13 cellular contexts compared by ENCODE assay signal in the genomic region with DNA sequence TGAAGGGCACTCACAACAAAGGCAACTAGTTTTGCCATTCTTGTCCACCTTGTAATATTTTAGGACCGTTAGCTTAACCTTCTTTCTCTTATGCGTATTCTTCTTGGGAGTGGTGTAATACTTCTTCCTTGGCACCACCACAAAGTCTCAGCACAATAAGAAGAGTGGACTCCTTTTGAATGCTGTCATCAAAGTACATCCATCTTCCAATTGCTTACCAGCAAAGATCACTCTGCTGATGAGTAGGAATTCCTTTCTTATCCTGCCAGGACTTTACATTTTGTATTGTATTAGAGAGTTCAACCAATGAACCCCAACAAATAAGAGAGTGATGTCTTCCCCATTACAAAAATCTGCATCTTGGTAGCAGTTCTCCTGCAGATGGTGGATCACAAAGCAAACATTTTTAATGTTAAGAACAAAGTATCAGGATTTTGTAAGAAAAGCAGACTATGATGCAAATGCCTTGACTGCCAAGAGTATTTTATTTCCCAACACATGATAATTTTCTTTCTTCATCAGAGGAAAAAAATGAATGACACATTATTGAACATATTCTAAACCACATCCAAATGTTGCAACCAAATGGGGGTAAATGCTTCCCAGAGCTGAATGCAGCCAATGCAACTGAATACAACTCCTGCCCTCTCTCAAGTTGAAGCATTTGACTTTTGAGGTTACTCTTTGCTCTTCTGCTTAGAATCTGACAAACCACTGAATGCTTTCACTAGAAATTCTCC. TPM values are rescaled to one million over a fixed set of nuclear protein-coding genes. Genes with fewer than 3 reads are reported as not detected.
DNase-seq lines count a peak whose midpoint lies in the region; ATAC-seq and TF ChIP-seq lines count a peak whose summit lies in the region.
"Had no signal": no experiment of that assay in that cellular context is flagged by ENCODE, and none has a peak within 500 bp of the region (broad histone marks: within the 10 kb centered on the region; RNA-seq: fewer than 3 reads in every experiment).

No MANE protein-coding gene starts in this region.

- H3K36me3 ChIP-seq in ACC112 (ENCODE audit: insufficient read depth, low read length), result no peaks in the 10 kb centered on the region
- H3K36me3 ChIP-seq in MG63, result no peaks in the 10 kb centered on the region
- no peaks in the 10 kb centered on the region for H3K36me3 ChIP-seq in breast epithelium
- no peaks in the 10 kb centered on the region for H3K36me3 ChIP-seq in right lobe of liver
- H3K36me3 ChIP-seq in testis (ENCODE audit: low read depth, missing control alignments), result no peaks in the 10 kb centered on the region
- H3K36me3 ChIP-seq: BLaER1 treated with 17β-estradiol and CSF1 and Interleukin-3, amounts not matched to agents 10 nM and 100 nM had no signal

- intact Hi-C loops in breast epithelium (cut with DNase I; ENCODE audit: low total_unique reads), result no loop called here
- intact Hi-C loops in right lobe of liver (cut with DNase I), result no loop called here
- intact Hi-C loops in testis (cut with DNase I; ENCODE audit: low total_unique reads), result no loop called here

- H3K4me1 ChIP-seq in ACC112 (ENCODE audit: control insufficient read depth, insufficient read depth, low read length, unreplicated experiment) (peaks cover 21% of the 10 kb centered on the region), breast epithelium (no peaks in the 10 kb centered on the region), right lobe of liver (peaks cover 0 to 16% (median 0%) of the 10 kb centered on the region in 4 donors), testis (peaks cover 2% of the 10 kb centered on the region)

- ATAC-seq in right lobe of liver, result peak; percentile 46 to 68 (median 54)

- in situ Hi-C loops in GM13977 (cut with MboI; ENCODE audit: low pct_unique_long_range_greater_than_20kb, low sequenced_read_pairs, unreplicated experiment), result no loop called here

- H3K27me3 ChIP-seq in ACC112 (ENCODE audit: insufficient read depth, low read length) (no peaks in the 10 kb centered on the region), MG63 (no peaks in the 10 kb centered on the region), breast epithelium (no peaks in the 10 kb centered on the region), right lobe of liver (no peaks in the 10 kb centered on the region), testis (no peaks in the 10 kb centered on the region)
- H3K27me3 ChIP-seq: BLaER1 treated with 17β-estradiol and CSF1 and Interleukin-3, amounts not matched to agents 10 nM and 100 nM had no signal

- WGBS in right lobe of liver (ENCODE audit: insufficient coverage, low coverage, low lambda C conversion rate, missing lambda C conversion rate), result 65% methylated on average over 2 of the region's 2 CpGs
- WGBS in testis, 2 donors, result 86% methylated on average over 2 of the region's 2 CpGs

- TF ChIP-seq CTCF in breast epithelium (IDR thresholded peaks at IDR 0.05) (no peak), right lobe of liver (IDR thresholded peaks at IDR 0.05) (no peak), testis (IDR thresholded peaks at IDR 0.05) (no peak), GM13977 (IDR thresholded peaks at IDR 0.05; ENCODE audit: extremely low read depth, insufficient read depth, missing control alignments) (no peak)

- no peak for TF ChIP-seq POLR2A in breast epithelium (IDR thresholded peaks at IDR 0.05)
- no peak for TF ChIP-seq POLR2A in right lobe of liver (IDR thresholded peaks at IDR 0.05)
- TF ChIP-seq POLR2A in testis (IDR thresholded peaks at IDR 0.05), result no peak

- DNase-seq in MG63 (peak; percentile 68), breast epithelium (ENCODE audit: low spot score in 2 of 2) (no peak), right lobe of liver (no peak), testis (no peak), GM13977 (ENCODE audit: low spot score) (no peak), NCI-H2081 (lab: John Stamatoyannopoulos, UW) (no peak), COR-L47 (lab: John Stamatoyannopoulos, UW) (no peak)
- DNase-seq: activated CD4-positive, alpha-beta T cell treated with anti-CD3 and anti-CD28 coated beads for 4 hours; caudate nucleus; kidney glomerular epithelial cell; stimulated activated CD4-positive, alpha-beta T cell treated with anti-CD3 and anti-CD28 coated beads, Interleukin-15, amount 100 ng/mL, for 24 hours had no signal

- H3K27ac ChIP-seq in ACC112 (ENCODE audit: low read depth, low read length) (peak overlapping the region; percentile 95), breast epithelium (peak overlapping the region; percentile 69 to 90), right lobe of liver (peak overlapping the region in 1 of 3 donors; percentile 61), testis (no peak overlapping the region)
- H3K27ac ChIP-seq: BLaER1 treated with 17β-estradiol and CSF1 and Interleukin-3, amounts not matched to agents 10 nM and 100 nM had no signal

- no peaks in the 10 kb centered on the region for H3K79me2 ChIP-seq in ACC112 (ENCODE audit: control insufficient read depth, insufficient read depth, low read length, unreplicated experiment)

- H3K9me3 ChIP-seq in MG63 (no peaks in the 10 kb centered on the region), breast epithelium (no peaks in the 10 kb centered on the region), right lobe of liver (no peaks in the 10 kb centered on the region), testis (no peaks in the 10 kb centered on the region)
- H3K9me3 ChIP-seq: BLaER1 treated with 17β-estradiol and CSF1 and Interleukin-3, amounts not matched to agents 10 nM and 100 nM had no signal

- peak overlapping the region; percentile 30 for H2AFZ ChIP-seq in ACC112 (ENCODE audit: low read length, unreplicated experiment)

- H3K4me3 ChIP-seq in ACC112 (ENCODE audit: low read depth, low read length) (peak overlapping the region; percentile 61), MG63 (no peak overlapping the region), breast epithelium (peak overlapping the region in 2 of 3 donors; percentile 3 to 35), right lobe of liver (no peak overlapping the region), testis (no peak overlapping the region)
- H3K4me3 ChIP-seq: BLaER1 treated with 17β-estradiol and CSF1 and Interleukin-3, amounts not matched to agents 10 nM and 100 nM had no signal

RNA-seq across cellular contexts. Expression of a gene that starts 5.1 kb away (rescaled TPM):
- 7.3 and 13.7 TPM in 2 replicates for total RNA-seq in MG63 (2014; rRNA removed; shearing (Covaris generic); ENCODE audit: low replicate concordance)
- total RNA-seq in breast epithelium (10 to 100 TPM; 62.5 to 76.5 (median 72.1) TPM), right lobe of liver (10 to 100 TPM; 24.7 to 31.9 (median 27.8) TPM), testis (10 to 100 TPM; 81.3 to 94.2 TPM)
- 43.1 TPM for polyA plus RNA-seq in testis (ENCODE audit: insufficient read depth, low read depth, low replicate concordance)

RNA-seq across cellular contexts. Expression of a gene that starts 5.4 kb away (rescaled TPM):
- total RNA-seq in MG63 (2014; rRNA removed; shearing (Covaris generic); ENCODE audit: low replicate concordance), result not detected in 2 replicates
- total RNA-seq in breast epithelium (not detected), right lobe of liver (not detected), testis (1 to 10 TPM in 1 of 2 donors, under 1 TPM in 1; 0.31 to 1.0 TPM)
- polyA plus RNA-seq in testis (ENCODE audit: insufficient read depth, low read depth, low replicate concordance), result 0.26 TPM

RNA-seq across cellular contexts. Expression of a gene that starts 44.7 kb away (rescaled TPM):
- total RNA-seq in MG63 (2014; rRNA removed; shearing (Covaris generic); ENCODE audit: low replicate concordance), result 23.5 and 49.2 TPM in 2 replicates
- total RNA-seq in breast epithelium, result 10 to 100 TPM; 33.4 to 44.6 (median 41.0) TPM
- 10 to 100 TPM; 10.4 to 17.8 (median 12.9) TPM for total RNA-seq in right lobe of liver
- 10 to 100 TPM; 85.9 to 90.6 TPM for total RNA-seq in testis
- polyA plus RNA-seq in testis (ENCODE audit: insufficient read depth, low read depth, low replicate concordance), result 89.5 TPM

Comparison
In these comparisons a context has a peak if more than half of its experiments do, and no peak if none do; other contexts are left out.
1. H3K27ac ChIP-seq: peak in ACC112 (single experiment) and breast epithelium (2 of 2); none in testis (0 of 2).
2. H3K4me3 ChIP-seq: peak in ACC112 (single experiment) and breast epithelium (2 of 3); none in MG63 (single experiment), right lobe of liver (0 of 3) and testis (0 of 2).